In genomic region chr15:65663521-65663920, GRCh38 we compare ENCODE assay signal across 27 cellular contexts. TPM values are rescaled to one million over a fixed set of nuclear protein-coding genes. Genes with fewer than 3 reads are reported as not detected.
DNase-seq lines count a peak whose midpoint lies in the region; ATAC-seq and TF ChIP-seq lines count a peak whose summit lies in the region.
"Had no signal": no experiment of that assay in that cellular context is flagged by ENCODE, and none has a peak within 500 bp of the region (broad histone marks: within the 10 kb centered on the region; RNA-seq: fewer than 3 reads in every experiment).

No MANE protein-coding gene starts in this region.

- TF ChIP-seq POLR2A in sigmoid colon (IDR thresholded peaks at IDR 0.05), result no peak

- H3K9ac ChIP-seq in OCI-LY1 (ENCODE audit: low read length), result no peak overlapping the region

- H2AFZ ChIP-seq in OCI-LY1 (ENCODE audit: low read length), result no peak overlapping the region

- 83 to 93% methylated on average over 3 of the region's 3 CpGs for WGBS in sigmoid colon, 2 donors

- H3K27ac Mint-ChIP-seq in activated CD4-positive, alpha-beta T cell treated with anti-CD3 and anti-CD28 coated beads, Interleukin-2, amount 10 ng/mL, durations not matched to agents 7 days and 5 days, result peak overlapping the region; percentile 9
- H3K27ac Mint-ChIP-seq in activated CD4-positive, alpha-beta T cell treated with anti-CD3 and anti-CD28 coated beads for 36 hours, result no peak overlapping the region
- peak overlapping the region; percentile 62 for H3K27ac Mint-ChIP-seq in stimulated activated naive B cell treated with anti-CD40 and anti-IgM and Interleukin-4, amounts not matched to agents 10 μg/mL and 1 μg/mL and 100 μg/mL, for 72 hours
- no peak overlapping the region for H3K27ac Mint-ChIP-seq in chondrocyte (ENCODE audit: unreplicated experiment)
- H3K27ac Mint-ChIP-seq: activated naive CD4-positive, alpha-beta T cell treated with anti-CD3 and anti-CD28 coated beads for 36 hours; mesothelial cell of epicardium; natural killer cell had no signal

- no peak overlapping the region for H3K4me2 ChIP-seq in OCI-LY1 (ENCODE audit: low read length)
- H3K4me2 ChIP-seq: A549 had no signal

- no peaks in the 10 kb centered on the region for H4K20me1 ChIP-seq in OCI-LY1 (ENCODE audit: insufficient read depth, low read length)

- TF ChIP-seq EP300 in sigmoid colon (IDR thresholded peaks at IDR 0.05), result no peak

- H3K4me3 ChIP-seq in OCI-LY1 (ENCODE audit: low read depth, low read length, poor library complexity, severe bottlenecking) (no peak overlapping the region), sigmoid colon (no peak overlapping the region), MG63 (no peak overlapping the region)
- H3K4me3 ChIP-seq: A549, SK-N-MC, stomach, tibial artery had no signal

- H3K36me3 ChIP-seq in OCI-LY1 (ENCODE audit: insufficient read depth, low read length) (peaks cover 63% of the 10 kb centered on the region), sigmoid colon (peaks cover 0 to 99% (median 8%) of the 10 kb centered on the region in 4 donors), MG63 (peaks cover 4% of the 10 kb centered on the region)

- no peaks in the 10 kb centered on the region; the same call in 1 of the 2 replicates for H3F3A ChIP-seq in OCI-LY1 (ENCODE audit: insufficient read depth, low read length)

- peaks cover 40% of the 10 kb centered on the region for H3K36me3 Mint-ChIP-seq in activated CD4-positive, alpha-beta T cell treated with anti-CD3 and anti-CD28 coated beads, Interleukin-2, amount 10 ng/mL, durations not matched to agents 7 days and 5 days (ENCODE audit: low read depth)
- peaks cover 23% of the 10 kb centered on the region for H3K36me3 Mint-ChIP-seq in activated CD4-positive, alpha-beta T cell treated with anti-CD3 and anti-CD28 coated beads for 36 hours (ENCODE audit: low read depth)
- H3K36me3 Mint-ChIP-seq in stimulated activated naive B cell treated with anti-CD40 and anti-IgM and Interleukin-4, amounts not matched to agents 10 μg/mL and 1 μg/mL and 100 μg/mL, for 72 hours, result peaks cover 21 to 45% of the 10 kb centered on the region in 2 donors
- H3K36me3 Mint-ChIP-seq in chondrocyte (ENCODE audit: low read depth), result peaks cover 4% of the 10 kb centered on the region

- H3K9me2 ChIP-seq in OCI-LY1 (ENCODE audit: low read depth, low read length), result no peaks in the 10 kb centered on the region

- POLR2A ChIA-PET in activated CD4-positive, alpha-beta T cell treated with anti-CD3 and anti-CD28 coated beads, Interleukin-2, amount 10 ng/mL, durations not matched to agents 7 days and 5 days (lab: Charles Lee), result no interaction called here
- POLR2A ChIA-PET in activated CD4-positive, alpha-beta T cell treated with anti-CD3 and anti-CD28 coated beads for 36 hours (lab: Charles Lee), result no interaction called here

- no peak for ATAC-seq in activated CD4-positive, alpha-beta T cell treated with anti-CD3 and anti-CD28 coated beads for 36 hours
- peak; percentile 85 for ATAC-seq in HG02759 (IDR thresholded peaks at IDR 0.05; ENCODE audit: unreplicated experiment)
- ATAC-seq in stimulated activated naive B cell treated with anti-CD40 and anti-IgM and Interleukin-4, amounts not matched to agents 10 μg/mL and 1 μg/mL and 100 μg/mL, for 72 hours (replicated peaks), result peak; percentile 74 to 89
- ATAC-seq: A549, left ventricle myocardium superior, natural killer cell, T-helper 17 cell had no signal

- H3K79me2 ChIP-seq in OCI-LY1 (ENCODE audit: insufficient read depth, low read length), result no peaks in the 10 kb centered on the region

- intact Hi-C loops in activated CD4-positive, alpha-beta T cell treated with anti-CD3 and anti-CD28 coated beads for 36 hours (cut with DNase I, micrococcal nuclease), result no loop called here
- intact Hi-C loops in sigmoid colon (cut with DNase I), result no loop called here

- no peaks in the 10 kb centered on the region for H3K27me3 ChIP-seq in OCI-LY1 (ENCODE audit: insufficient read depth, low read length)
- H3K27me3 ChIP-seq in sigmoid colon, result no peaks in the 10 kb centered on the region
- H3K27me3 ChIP-seq in MG63, result no peaks in the 10 kb centered on the region
- H3K27me3 ChIP-seq: brain microvascular endothelial cell, stomach, tibial artery had no signal

- H3K4me1 ChIP-seq in OCI-LY1 (ENCODE audit: insufficient read depth, low read length, severe bottlenecking) (peaks cover 9% of the 10 kb centered on the region), sigmoid colon (no peaks in the 10 kb centered on the region)
- H3K4me1 ChIP-seq: stomach, tibial artery had no signal

- no peaks in the 10 kb centered on the region for H3K27me3 Mint-ChIP-seq in activated CD4-positive, alpha-beta T cell treated with anti-CD3 and anti-CD28 coated beads, Interleukin-2, amount 10 ng/mL, durations not matched to agents 7 days and 5 days
- no peaks in the 10 kb centered on the region for H3K27me3 Mint-ChIP-seq in activated CD4-positive, alpha-beta T cell treated with anti-CD3 and anti-CD28 coated beads for 36 hours
- no peaks in the 10 kb centered on the region for H3K27me3 Mint-ChIP-seq in stimulated activated naive B cell treated with anti-CD40 and anti-IgM and Interleukin-4, amounts not matched to agents 10 μg/mL and 1 μg/mL and 100 μg/mL, for 72 hours
- H3K27me3 Mint-ChIP-seq in chondrocyte (ENCODE audit: low read depth), result no peaks in the 10 kb centered on the region
- H3K27me3 Mint-ChIP-seq: T-helper 17 cell had no signal

- DNase-seq in activated CD4-positive, alpha-beta T cell treated with anti-CD3 and anti-CD28 coated beads, Interleukin-2, amount 10 ng/mL, durations not matched to agents 7 days and 5 days, result no peak
- no peak for DNase-seq in activated CD4-positive, alpha-beta T cell treated with anti-CD3 and anti-CD28 coated beads for 36 hours
- peak; percentile 15 for DNase-seq in stimulated activated naive B cell treated with anti-CD40 and anti-IgM and Interleukin-4, amounts not matched to agents 10 μg/mL and 1 μg/mL and 100 μg/mL, for 72 hours
- DNase-seq in sigmoid colon, result no peak
- DNase-seq in MG63, result no peak
- no peak for DNase-seq in chondrocyte (ENCODE audit: low spot score)
- DNase-seq: activated CD4-positive, alpha-beta T cell treated with anti-CD3 and anti-CD28 coated beads for 48 hours; activated naive CD4-positive, alpha-beta T cell treated with anti-CD3 and anti-CD28 coated beads for 36 hours; AML-193; amniotic stem cell; brain microvascular endothelial cell; DMS79; GF-D8; Kasumi-1; left ventricle myocardium superior; MV-4-11; natural killer cell; NCI-H510A; stomach; T-helper 17 cell; tibial artery had no signal

- no peaks in the 10 kb centered on the region for H3K9me3 Mint-ChIP-seq in activated CD4-positive, alpha-beta T cell treated with anti-CD3 and anti-CD28 coated beads, Interleukin-2, amount 10 ng/mL, durations not matched to agents 7 days and 5 days
- no peaks in the 10 kb centered on the region for H3K9me3 Mint-ChIP-seq in activated CD4-positive, alpha-beta T cell treated with anti-CD3 and anti-CD28 coated beads for 36 hours (ENCODE audit: low read depth)
- no peaks in the 10 kb centered on the region for H3K9me3 Mint-ChIP-seq in stimulated activated naive B cell treated with anti-CD40 and anti-IgM and Interleukin-4, amounts not matched to agents 10 μg/mL and 1 μg/mL and 100 μg/mL, for 72 hours
- H3K9me3 Mint-ChIP-seq in chondrocyte (ENCODE audit: low read depth), result no peaks in the 10 kb centered on the region
- H3K9me3 Mint-ChIP-seq: activated naive CD4-positive, alpha-beta T cell treated with anti-CD3 and anti-CD28 coated beads for 36 hours; mesothelial cell of epicardium; natural killer cell had no signal

- TF ChIP-seq CTCF in OCI-LY1 (IDR thresholded peaks at IDR 0.05; ENCODE audit: low read length) (no peak), sigmoid colon (IDR thresholded peaks at IDR 0.05) (no peak), chondrocyte (IDR thresholded peaks at IDR 0.05) (no peak)

- H3K27ac ChIP-seq in OCI-LY1 (ENCODE audit: low read depth, low read length, poor library complexity, severe bottlenecking), result peak overlapping the region; percentile 40
- no peak overlapping the region for H3K27ac ChIP-seq in sigmoid colon
- H3K27ac ChIP-seq: A549, brain microvascular endothelial cell, HL-60, SK-N-MC, stomach, tibial artery had no signal

- CTCF ChIA-PET in activated CD4-positive, alpha-beta T cell treated with anti-CD3 and anti-CD28 coated beads, Interleukin-2, amount 10 ng/mL, durations not matched to agents 7 days and 5 days (lab: Charles Lee), result interaction anchor here (1.0 to 2.3 kb wide), 4 partner anchors 13 to 106 kb away, joined by 3 to 8 read pairs (median 4); no protein-coding TSS in a partner anchor
- CTCF ChIA-PET in activated CD4-positive, alpha-beta T cell treated with anti-CD3 and anti-CD28 coated beads for 36 hours (lab: Charles Lee), result no interaction called here

- no peaks in the 10 kb centered on the region for H3K9me3 ChIP-seq in OCI-LY1 (ENCODE audit: low read length)
- no peaks in the 10 kb centered on the region for H3K9me3 ChIP-seq in sigmoid colon
- no peaks in the 10 kb centered on the region for H3K9me3 ChIP-seq in MG63
- H3K9me3 ChIP-seq: A549, stomach, tibial artery had no signal

- no peaks in the 10 kb centered on the region for H3K4me1 Mint-ChIP-seq in activated CD4-positive, alpha-beta T cell treated with anti-CD3 and anti-CD28 coated beads, Interleukin-2, amount 10 ng/mL, durations not matched to agents 7 days and 5 days
- H3K4me1 Mint-ChIP-seq in activated CD4-positive, alpha-beta T cell treated with anti-CD3 and anti-CD28 coated beads for 36 hours, result no peaks in the 10 kb centered on the region
- peaks cover 8 to 16% of the 10 kb centered on the region in 2 donors for H3K4me1 Mint-ChIP-seq in stimulated activated naive B cell treated with anti-CD40 and anti-IgM and Interleukin-4, amounts not matched to agents 10 μg/mL and 1 μg/mL and 100 μg/mL, for 72 hours
- H3K4me1 Mint-ChIP-seq in chondrocyte (ENCODE audit: low read depth), result no peaks in the 10 kb centered on the region
- H3K4me1 Mint-ChIP-seq: mesothelial cell of epicardium, natural killer cell, T-helper 17 cell had no signal

- H3K4me3 Mint-ChIP-seq in activated CD4-positive, alpha-beta T cell treated with anti-CD3 and anti-CD28 coated beads, Interleukin-2, amount 10 ng/mL, durations not matched to agents 7 days and 5 days, result no peak overlapping the region
- no peak overlapping the region for H3K4me3 Mint-ChIP-seq in activated CD4-positive, alpha-beta T cell treated with anti-CD3 and anti-CD28 coated beads for 36 hours
- H3K4me3 Mint-ChIP-seq in stimulated activated naive B cell treated with anti-CD40 and anti-IgM and Interleukin-4, amounts not matched to agents 10 μg/mL and 1 μg/mL and 100 μg/mL, for 72 hours, result no peak overlapping the region
- no peak overlapping the region for H3K4me3 Mint-ChIP-seq in chondrocyte (ENCODE audit: unreplicated experiment)
- H3K4me3 Mint-ChIP-seq: activated naive CD4-positive, alpha-beta T cell treated with anti-CD3 and anti-CD28 coated beads for 36 hours; mesothelial cell of epicardium; natural killer cell; T-helper 17 cell had no signal

RNA-seq across cellular contexts. Expression of gene SLC24A1, which starts 41.8 kb away (rescaled TPM):
- 1 to 10 TPM; 4.3 to 5.4 TPM for total RNA-seq in activated CD4-positive, alpha-beta T cell treated with anti-CD3 and anti-CD28 coated beads, Interleukin-2, amount 10 ng/mL, durations not matched to agents 7 days and 5 days
- 1 to 10 TPM; 8.0 to 9.5 TPM for total RNA-seq in activated CD4-positive, alpha-beta T cell treated with anti-CD3 and anti-CD28 coated beads for 36 hours
- 1 to 10 TPM; 3.3 to 4.2 (median 3.9) TPM for total RNA-seq in sigmoid colon
- 1 to 10 TPM; 4.8 to 6.0 (median 5.4) TPM for polyA plus RNA-seq in sigmoid colon
- total RNA-seq in MG63 (2014; rRNA removed; shearing (Covaris generic); ENCODE audit: low replicate concordance), result 3.3 and 10.1 TPM in 2 replicates
- total RNA-seq in chondrocyte, result 8.7 to 11.1 TPM (median 10.7 TPM) in 3 replicates

RNA-seq across cellular contexts. Expression of gene INTS14, which starts 52.6 kb away (rescaled TPM):
- 10 to 100 TPM; 38.4 to 46.8 TPM for total RNA-seq in activated CD4-positive, alpha-beta T cell treated with anti-CD3 and anti-CD28 coated beads, Interleukin-2, amount 10 ng/mL, durations not matched to agents 7 days and 5 days
- 10 to 100 TPM; 49.2 to 59.8 TPM for total RNA-seq in activated CD4-positive, alpha-beta T cell treated with anti-CD3 and anti-CD28 coated beads for 36 hours
- total RNA-seq in sigmoid colon, result 10 to 100 TPM; 19.5 to 26.0 (median 24.7) TPM
- 10 to 100 TPM; 16.2 to 29.9 (median 24.0) TPM for polyA plus RNA-seq in sigmoid colon
- 26.3 and 34.6 TPM in 2 replicates for total RNA-seq in MG63 (2014; rRNA removed; shearing (Covaris generic); ENCODE audit: low replicate concordance)
- total RNA-seq in chondrocyte, result 25.4 to 33.0 TPM (median 30.9 TPM) in 3 replicates

Comparison
In these comparisons a context has a peak if more than half of its experiments do, and no peak if none do; other contexts are left out.
1. H3K27ac Mint-ChIP-seq: peak in activated CD4-positive, alpha-beta T cell treated with anti-CD3 and anti-CD28 coated beads, Interleukin-2, amount 10 ng/mL, durations not matched to agents 7 days and 5 days (single experiment) and stimulated activated naive B cell treated with anti-CD40 and anti-IgM and Interleukin-4, amounts not matched to agents 10 μg/mL and 1 μg/mL and 100 μg/mL, for 72 hours (single experiment); none in activated CD4-positive, alpha-beta T cell treated with anti-CD3 and anti-CD28 coated beads for 36 hours (single experiment) and chondrocyte (single experiment).